Comparison of ENCODE assay signal across 1 cellular context in genomic region chr7:99840136-99840869, GRCh38.
A peak's percentile ranks its signal among the peaks of the same experiment; 100 is the strongest.
TF ChIP-seq lines count a peak whose summit lies in the region.

No MANE protein-coding gene starts in this region.

TF ChIP-seq in GM12878, 131 proteins besides CTCF, POLR2A, EP300 and RAD21:
- TF ChIP-seq IKZF2 (IDR thresholded peaks at IDR 0.05) (peak; percentile 22 to 29; a peak in 2 of 4 replicates), ELK1 (IDR thresholded peaks at IDR 0.05; ENCODE audit: low read depth, low read length) (no peak), BACH1 (IDR thresholded peaks at IDR 0.05; ENCODE audit: borderline replicate concordance) (no peak), BHLHE40 (IDR thresholded peaks at IDR 0.05; ENCODE audit: borderline replicate concordance in 1 of 2, low read depth in 2 of 2, low read length in 1 of 2) (peak in 1 of 2 experiments; percentile 42; a peak in 1 of 4 replicates), IKZF1 (conservative IDR thresholded peaks at IDR 0.05) (0 out of 2 replicates have a peak, but pooled peaks have one; percentile 29), MTA2 (IDR thresholded peaks at IDR 0.05; ENCODE audit: low read depth) (peak; percentile 30; the same call in 1 of the 2 replicates)
